In genomic region chr2:22999951-23000350, GRCh38 we compare ENCODE assay signal across 17 cellular contexts.
"Had no signal": no experiment of that assay in that cellular context is flagged by ENCODE, and none has a peak within 500 bp of the region (broad histone marks: within the 10 kb centered on the region; RNA-seq: fewer than 3 reads in every experiment).

No MANE protein-coding gene starts in this region.

- H3K4me3 ChIP-seq: adrenal gland, dorsolateral prefrontal cortex, left ventricle myocardium inferior, right atrium auricular region, tibial artery had no signal

- H3K9me3 ChIP-seq: adrenal gland, left ventricle myocardium inferior, right atrium auricular region, tibial artery had no signal

- H3K36me3 ChIP-seq: adrenal gland, left ventricle myocardium inferior, right atrium auricular region, tibial artery had no signal

- ATAC-seq: activated CD4-positive, alpha-beta T cell treated with anti-CD3 and anti-CD28 coated beads for 36 hours; activated naive CD4-positive, alpha-beta T cell treated with anti-CD3 and anti-CD28 coated beads, Interleukin-2, amount 50 U/mL, for 72 hours had no signal

- DNase-seq: activated CD4-positive, alpha-beta T cell treated with anti-CD3 and anti-CD28 coated beads for 36 hours; activated CD4-positive, alpha-beta T cell treated with anti-CD3 and anti-CD28 coated beads, Interleukin-2, amount 50 U/mL, for 48 hours; activated gamma-delta T cell; adrenal gland; caudate nucleus; dorsolateral prefrontal cortex; foreskin melanocyte; glutamatergic neuron; hippocampal formation; left ventricle myocardium inferior; mammary epithelial cell; stimulated activated CD4-positive, alpha-beta T cell treated with anti-CD3 and anti-CD28 coated beads, Interleukin-2, amount 100 ng/mL, for 24 hours; stimulated activated naive CD4-positive, alpha-beta T cell treated with Interleukin-2 at 50 U/mL for 16 hours; substantia nigra; tibial artery had no signal

- H3K27me3 ChIP-seq: adrenal gland, right atrium auricular region, tibial artery had no signal
